17 cellular contexts compared by ENCODE assay signal in the genomic region with DNA sequence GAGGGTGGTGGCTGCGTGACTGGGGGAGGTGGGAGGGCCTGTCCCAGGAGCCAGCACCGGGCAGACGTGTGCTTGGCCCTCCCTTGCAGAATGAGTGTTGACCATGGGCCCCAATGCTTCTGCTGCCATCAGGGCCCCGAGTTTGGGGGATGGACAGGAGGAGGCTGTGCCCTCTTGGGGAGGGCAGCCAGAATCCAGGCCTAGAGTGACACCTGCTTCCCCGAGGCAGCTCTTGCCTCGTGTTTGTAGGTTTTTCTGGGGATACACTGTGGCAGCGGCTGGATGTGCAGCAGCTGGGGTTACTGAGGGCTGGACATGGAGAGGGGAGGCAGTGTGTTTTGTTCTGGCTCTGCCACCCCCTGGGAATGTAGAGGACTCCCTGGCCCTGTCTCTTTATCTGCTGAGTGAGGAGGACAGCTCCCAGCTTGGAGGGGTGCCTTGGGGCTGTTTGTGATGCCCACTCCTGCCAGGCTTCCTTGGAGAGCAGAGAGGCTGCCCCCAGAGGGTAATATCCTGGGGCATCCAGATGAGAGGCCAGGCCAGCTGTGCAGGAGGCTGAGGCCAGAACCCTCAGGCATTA. TPM values are rescaled to one million over a fixed set of nuclear protein-coding genes. Genes with fewer than 3 reads are reported as not detected.
DNase-seq lines count a peak whose midpoint lies in the region; ATAC-seq, FAIRE-seq and TF ChIP-seq lines count a peak whose summit lies in the region.
"Had no signal": no experiment of that assay in that cellular context is flagged by ENCODE, and none has a peak within 500 bp of the region (broad histone marks: within the 10 kb centered on the region; RNA-seq: fewer than 3 reads in every experiment).

No MANE protein-coding gene starts in this region.

- ATAC-seq in Right ventricle myocardium inferior (peak; percentile 17), pancreas (no peak), aorta (ENCODE audit: low FRiP score) (no peak), HG02970 (IDR thresholded peaks at IDR 0.05; ENCODE audit: low FRiP score, unreplicated experiment) (no peak), sciatic nerve (no peak)

- no peaks in the 10 kb centered on the region for H3K27me3 ChIP-seq in left ventricle myocardium inferior (ENCODE audit: low read depth)
- no peaks in the 10 kb centered on the region for H3K27me3 ChIP-seq in pancreas
- H3K27me3 ChIP-seq in aorta (ENCODE audit: control insufficient read depth in 1 of 2, insufficient read depth in 2 of 2, low read length in 1 of 2), result no peaks in the 10 kb centered on the region
- H3K27me3 ChIP-seq: thyroid gland had no signal

- peak; percentile 28 for DNase-seq in Right ventricle myocardium inferior (ENCODE audit: missing footprints)
- no peak for DNase-seq in cardiac septum (ENCODE audit: low spot score)
- no peak for DNase-seq in left ventricle myocardium inferior
- DNase-seq in pancreas, result peak in 3 of 6 donors; percentile 2 to 44 (median 41)
- DNase-seq in aorta, result peak; percentile 33 to 56
- DNase-seq in hypothalamus (lab: John Stamatoyannopoulos, UW), result no peak
- no peak for DNase-seq in sciatic nerve (ENCODE audit: low spot score)
- DNase-seq: activated CD4-positive, alpha-beta T cell treated with anti-CD3 and anti-CD28 coated beads for 1 hour; central memory CD4-positive, alpha-beta T cell; T1000 had no signal

- no peaks in the 10 kb centered on the region for H3K36me3 ChIP-seq in left ventricle myocardium inferior
- H3K36me3 ChIP-seq in pancreas, result no peaks in the 10 kb centered on the region
- H3K36me3 ChIP-seq in aorta (ENCODE audit: control insufficient read depth in 1 of 2, insufficient read depth in 2 of 2, low read length in 1 of 2), result no peaks in the 10 kb centered on the region
- H3K36me3 ChIP-seq: thyroid gland had no signal

- H3K4me1 ChIP-seq in left ventricle myocardium inferior, result peaks cover 81% of the 10 kb centered on the region
- H3K4me1 ChIP-seq in pancreas, result peaks cover 29 to 53% (median 41%) of the 10 kb centered on the region in 3 donors
- peaks cover 0 to 4% of the 10 kb centered on the region in 2 donors for H3K4me1 ChIP-seq in aorta (ENCODE audit: control insufficient read depth in 1 of 2, insufficient read depth in 2 of 2, low read length in 2 of 2)

- peak overlapping the region; percentile 27 for H3K4me3 ChIP-seq in left ventricle myocardium inferior
- H3K4me3 ChIP-seq in pancreas, result no peak overlapping the region
- no peak overlapping the region for H3K4me3 ChIP-seq in aorta (ENCODE audit: low read length in 2 of 2)
- H3K4me3 ChIP-seq: smooth muscle cell, thyroid gland had no signal

- 39% methylated on average over 7 of the region's 7 CpGs for WGBS in pancreas, 2 donors
- 50 to 52% methylated on average over 7 of the region's 7 CpGs for WGBS in aorta, 2 donors

- H3K27ac ChIP-seq in left ventricle myocardium inferior (replicated peaks) (peak overlapping the region; percentile 94), pancreas (peak overlapping the region; percentile 8 to 67 (median 62)), aorta (ENCODE audit: low read depth in 1 of 2, low read length in 2 of 2) (no peak overlapping the region)
- H3K27ac ChIP-seq: C4-2B, thyroid gland had no signal

- FAIRE-seq in pancreas (lab: Jason Lieb, UNC), result no peak
- FAIRE-seq: A204.1, RCC 7860 had no signal

- H3K9me3 ChIP-seq in left ventricle myocardium inferior (replicated peaks), result no peaks in the 10 kb centered on the region
- H3K9me3 ChIP-seq in pancreas, result no peaks in the 10 kb centered on the region
- H3K9me3 ChIP-seq in aorta (ENCODE audit: control insufficient read depth, low read length), result no peaks in the 10 kb centered on the region
- H3K9me3 ChIP-seq: thyroid gland had no signal

- intact Hi-C loops in Right ventricle myocardium inferior (cut with DNase I), result no loop called here
- intact Hi-C loops in cardiac septum (cut with DNase I), result loop anchor here (1.0 kb wide), 2 partner anchors 12 to 19 kb away; no protein-coding TSS in a partner anchor
- intact Hi-C loops in left ventricle myocardium inferior (cut with micrococcal nuclease), result no loop called here
- intact Hi-C loops in pancreas (cut with DNase I), result no loop called here
- intact Hi-C loops in aorta (cut with DNase I), result no loop called here
- intact Hi-C loops in sciatic nerve (cut with DNase I), result no loop called here

- no peak for TF ChIP-seq CTCF in left ventricle myocardium inferior (IDR thresholded peaks at IDR 0.05; ENCODE audit: borderline replicate concordance)
- TF ChIP-seq CTCF in pancreas (IDR thresholded peaks at IDR 0.05), result no peak

RNA-seq across cellular contexts. Expression of gene WNK2, which starts 22.7 kb away (rescaled TPM):
- total RNA-seq in Right ventricle myocardium inferior (200 TPM), cardiac septum (123 TPM), left ventricle myocardium inferior (218 TPM), pancreas (100 to 1,000 TPM in 1 of 6 donors, 10 to 100 TPM in 5; 53.5 to 114 (median 89.4) TPM), aorta (1 to 10 TPM; 3.6 to 3.7 TPM), sciatic nerve (6.6 TPM)
- polyA plus RNA-seq in pancreas (100 to 1,000 TPM in 1 of 2 donors, 10 to 100 TPM in 1; 77.4 to 121 TPM), aorta (1 to 10 TPM in 1 of 2 donors, under 1 TPM in 1; 0.13 to 2.1 TPM)
- total RNA-seq: osteocyte had no signal

Comparison
In these comparisons a context has a peak if more than half of its experiments do, and no peak if none do; other contexts are left out.
1. DNase-seq: peak in Right ventricle myocardium inferior (single experiment) and aorta (2 of 2); none in cardiac septum (single experiment), left ventricle myocardium inferior (single experiment), hypothalamus (0 of 51) and sciatic nerve (single experiment).
2. H3K27ac ChIP-seq: peak in left ventricle myocardium inferior (single experiment) and pancreas (4 of 4); none in aorta (0 of 2).